Comparison of ENCODE assay signal across 31 cellular contexts in the genomic region with DNA sequence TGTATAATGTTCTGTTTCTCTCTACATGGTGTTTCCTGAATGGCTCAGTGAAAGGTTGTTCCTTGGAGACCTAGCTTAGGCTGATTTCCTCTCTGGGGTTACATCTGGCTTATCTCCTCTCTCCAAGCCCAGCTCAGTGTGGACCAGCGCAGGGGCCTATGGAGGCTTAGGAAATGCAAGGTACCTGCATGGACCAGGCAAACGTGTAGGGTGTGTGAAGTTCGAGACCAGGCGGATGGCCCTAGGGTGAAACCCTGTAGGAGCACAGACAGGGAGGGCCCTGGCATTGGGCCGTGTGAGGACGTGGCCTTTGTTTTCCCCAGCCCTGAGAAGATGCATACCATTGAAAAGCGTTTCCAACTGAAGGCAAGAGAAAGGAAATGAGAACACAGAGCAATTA. TPM values are rescaled to one million over a fixed set of nuclear protein-coding genes. Genes with fewer than 3 reads are reported as not detected.
"Had no signal": no experiment of that assay in that cellular context is flagged by ENCODE, and none has a peak within 500 bp of the region (broad histone marks: within the 10 kb centered on the region; RNA-seq: fewer than 3 reads in every experiment).

No MANE protein-coding gene starts in this region.

- H3K27me3 ChIP-seq: ascending aorta, cardiac muscle cell, gastrocnemius medialis, hepatocyte, neural progenitor cell, right lobe of liver, suprapubic skin, tibial artery had no signal

- H3K4me1 Mint-ChIP-seq: activated CD4-positive, alpha-beta memory T cell treated with anti-CD3 and anti-CD28 coated beads, Interleukin-2, amount 10 ng/mL, durations not matched to agents 7 days and 5 days; activated CD4-positive, alpha-beta T cell treated with anti-CD3 and anti-CD28 coated beads, Interleukin-2, amount 10 ng/mL, durations not matched to agents 24 days and 14 days; activated naive CD4-positive, alpha-beta T cell treated with anti-CD3 and anti-CD28 coated beads, Interleukin-2, amount 10 ng/mL, durations not matched to agents 7 days and 5 days; mesothelial cell of epicardium had no signal

- DNase-seq: activated CD4-positive, alpha-beta memory T cell treated with anti-CD3 and anti-CD28 coated beads, Interleukin-2, amount 10 ng/mL, durations not matched to agents 7 days and 5 days; activated CD4-positive, alpha-beta T cell treated with anti-CD3 and anti-CD28 coated beads, Interleukin-2, amount 10 ng/mL, durations not matched to agents 24 days and 14 days; activated CD8-positive, alpha-beta memory T cell treated with anti-CD3 and anti-CD28 coated beads, Interleukin-2, amount 50 U/mL, for 48 hours; activated gamma-delta T cell; activated naive CD4-positive, alpha-beta T cell treated with anti-CD3 and anti-CD28 coated beads, Interleukin-2, amount 10 ng/mL, durations not matched to agents 7 days and 5 days; activated naive CD8-positive, alpha-beta T cell treated with anti-CD3 and anti-CD28 coated beads, Interleukin-2, amount 10 ng/mL, durations not matched to agents 7 days and 5 days; activated T-cell treated with anti-CD3 and anti-CD28 coated beads, Interleukin-2, amount 50 U/mL, for 24 hours; gastrocnemius medialis; glutamatergic neuron; islet precursor cell; naive thymus-derived CD8-positive, alpha-beta T cell; occipital lobe; right lobe of liver; stimulated activated CD4-positive, alpha-beta T cell treated with anti-CD3 and anti-CD28 coated beads, Interleukin-12 subunit alpha, Interleukin-12 subunit beta, amount 100 ng/mL, for 4 hours; stimulated activated CD4-positive, alpha-beta T cell treated with anti-CD3 and anti-CD28 coated beads, Interleukin-4, amount 100 ng/mL, for 4 hours; stimulated activated CD8-positive, alpha-beta memory T cell treated with anti-CD3 and anti-CD28 coated beads, Interleukin-4, amount 100 ng/mL, for 48 hours; stimulated activated naive B cell treated with anti-CD40 and anti-IgM and Interleukin-4, amounts not matched to agents 10 μg/mL and 1 μg/mL and 100 μg/mL, for 72 hours; T-cell; tibial artery had no signal

- H3K27ac ChIP-seq: ascending aorta, cardiac muscle cell, coronary artery, epithelial cell of prostate, gastrocnemius medialis, hepatocyte, neural progenitor cell, right lobe of liver, skin epidermis, suprapubic skin, tibial artery, VCaP had no signal

- ATAC-seq: activated CD4-positive, CD25-positive, alpha-beta regulatory T cell treated with anti-CD3 and anti-CD28 coated beads, Interleukin-2, amount 50 U/mL, for 24 hours; gastrocnemius medialis; naive thymus-derived CD8-positive, alpha-beta T cell; stimulated activated naive B cell treated with anti-CD40 and anti-IgM and Interleukin-4, amounts not matched to agents 10 μg/mL and 1 μg/mL and 100 μg/mL, for 72 hours; T-cell had no signal

- H3K9me3 ChIP-seq: ascending aorta, gastrocnemius medialis, right lobe of liver, suprapubic skin, tibial artery had no signal

- H3K4me3 Mint-ChIP-seq: activated CD4-positive, alpha-beta memory T cell treated with anti-CD3 and anti-CD28 coated beads, Interleukin-2, amount 10 ng/mL, durations not matched to agents 7 days and 5 days; activated CD4-positive, alpha-beta T cell treated with anti-CD3 and anti-CD28 coated beads, Interleukin-2, amount 10 ng/mL, durations not matched to agents 24 days and 14 days; activated naive CD4-positive, alpha-beta T cell treated with anti-CD3 and anti-CD28 coated beads, Interleukin-2, amount 10 ng/mL, durations not matched to agents 7 days and 5 days; activated naive CD8-positive, alpha-beta T cell treated with anti-CD3 and anti-CD28 coated beads, Interleukin-2, amount 10 ng/mL, durations not matched to agents 7 days and 5 days; activated T-cell treated with anti-CD3 and anti-CD28 coated beads, Interleukin-2, amount 50 U/mL, for 24 hours; brain; mesothelial cell of epicardium; naive thymus-derived CD8-positive, alpha-beta T cell; neural progenitor cell; stimulated activated naive B cell treated with anti-CD40 and anti-IgM and Interleukin-4, amounts not matched to agents 10 μg/mL and 1 μg/mL and 100 μg/mL, for 72 hours; T-cell had no signal

- H3K9me3 Mint-ChIP-seq: activated naive CD8-positive, alpha-beta T cell treated with anti-CD3 and anti-CD28 coated beads, Interleukin-2, amount 10 ng/mL, durations not matched to agents 7 days and 5 days; mesothelial cell of epicardium had no signal

- H3K27ac Mint-ChIP-seq: activated CD4-positive, alpha-beta memory T cell treated with anti-CD3 and anti-CD28 coated beads, Interleukin-2, amount 10 ng/mL, durations not matched to agents 7 days and 5 days; activated CD4-positive, alpha-beta T cell treated with anti-CD3 and anti-CD28 coated beads, Interleukin-2, amount 10 ng/mL, durations not matched to agents 24 days and 14 days; activated naive CD4-positive, alpha-beta T cell treated with anti-CD3 and anti-CD28 coated beads, Interleukin-2, amount 10 ng/mL, durations not matched to agents 7 days and 5 days; activated naive CD8-positive, alpha-beta T cell treated with anti-CD3 and anti-CD28 coated beads, Interleukin-2, amount 10 ng/mL, durations not matched to agents 7 days and 5 days; activated T-cell treated with anti-CD3 and anti-CD28 coated beads, Interleukin-2, amount 50 U/mL, for 24 hours; brain; mesothelial cell of epicardium; naive thymus-derived CD8-positive, alpha-beta T cell; neural progenitor cell; stimulated activated naive B cell treated with anti-CD40 and anti-IgM and Interleukin-4, amounts not matched to agents 10 μg/mL and 1 μg/mL and 100 μg/mL, for 72 hours; T-cell had no signal

- H3K4me3 ChIP-seq: ascending aorta, cardiac muscle cell, coronary artery, gastrocnemius medialis, hepatocyte, neural progenitor cell, right lobe of liver, skin epidermis, suprapubic skin, tibial artery had no signal

- H3K36me3 Mint-ChIP-seq: activated naive CD4-positive, alpha-beta T cell treated with anti-CD3 and anti-CD28 coated beads, Interleukin-2, amount 10 ng/mL, durations not matched to agents 7 days and 5 days; activated naive CD8-positive, alpha-beta T cell treated with anti-CD3 and anti-CD28 coated beads, Interleukin-2, amount 10 ng/mL, durations not matched to agents 7 days and 5 days; brain; mesothelial cell of epicardium; naive thymus-derived CD8-positive, alpha-beta T cell; stimulated activated naive B cell treated with anti-CD40 and anti-IgM and Interleukin-4, amounts not matched to agents 10 μg/mL and 1 μg/mL and 100 μg/mL, for 72 hours; T-cell had no signal

- H3K4me1 ChIP-seq: ascending aorta, gastrocnemius medialis, right lobe of liver had no signal

- H3K27me3 Mint-ChIP-seq: activated CD4-positive, alpha-beta memory T cell treated with anti-CD3 and anti-CD28 coated beads, Interleukin-2, amount 10 ng/mL, durations not matched to agents 7 days and 5 days; activated CD4-positive, alpha-beta T cell treated with anti-CD3 and anti-CD28 coated beads, Interleukin-2, amount 10 ng/mL, durations not matched to agents 24 days and 14 days; activated naive CD4-positive, alpha-beta T cell treated with anti-CD3 and anti-CD28 coated beads, Interleukin-2, amount 10 ng/mL, durations not matched to agents 7 days and 5 days; activated naive CD8-positive, alpha-beta T cell treated with anti-CD3 and anti-CD28 coated beads, Interleukin-2, amount 10 ng/mL, durations not matched to agents 7 days and 5 days; activated T-cell treated with anti-CD3 and anti-CD28 coated beads, Interleukin-2, amount 50 U/mL, for 24 hours; brain; stimulated activated naive B cell treated with anti-CD40 and anti-IgM and Interleukin-4, amounts not matched to agents 10 μg/mL and 1 μg/mL and 100 μg/mL, for 72 hours had no signal

- H3K36me3 ChIP-seq: ascending aorta, cardiac muscle cell, gastrocnemius medialis, neural progenitor cell, right lobe of liver, suprapubic skin, tibial artery had no signal

RNA-seq across cellular contexts. Expression of a gene that starts 59.0 kb away (rescaled TPM):
- total RNA-seq: naive thymus-derived CD8-positive, alpha-beta T cell had no signal
- polyA plus RNA-seq: naive thymus-derived CD8-positive, alpha-beta T cell had no signal
